In genomic region chr17:27478901-27479531, GRCh38 we compare ENCODE assay signal across 1 cellular context.
TF ChIP-seq lines count a peak whose summit lies in the region.

No MANE protein-coding gene starts in this region.

TF ChIP-seq in HepG2, 621 proteins besides CTCF, POLR2A, EP300 and RAD21 (continued from another document):
- TF ChIP-seq FOXK2 (IDR thresholded peaks at IDR 0.05), result no peak
- 0 out of 2 replicates have a peak, but pooled peaks have one; percentile 5 for TF ChIP-seq MNT (IDR thresholded peaks at IDR 0.05)
- no peak for TF ChIP-seq TAF15 (IDR thresholded peaks at IDR 0.05; ENCODE audit: low read depth, low read length, poor library complexity, severe bottlenecking)
- TF ChIP-seq ZNF263 (CRISPR knock-in tag; IDR thresholded peaks at IDR 0.05), result peak; percentile 83
- no peak for TF ChIP-seq ATM (IDR thresholded peaks at IDR 0.05; ENCODE audit: borderline replicate concordance)
